Comparison of ENCODE assay signal across 8 cellular contexts in the genomic region with DNA sequence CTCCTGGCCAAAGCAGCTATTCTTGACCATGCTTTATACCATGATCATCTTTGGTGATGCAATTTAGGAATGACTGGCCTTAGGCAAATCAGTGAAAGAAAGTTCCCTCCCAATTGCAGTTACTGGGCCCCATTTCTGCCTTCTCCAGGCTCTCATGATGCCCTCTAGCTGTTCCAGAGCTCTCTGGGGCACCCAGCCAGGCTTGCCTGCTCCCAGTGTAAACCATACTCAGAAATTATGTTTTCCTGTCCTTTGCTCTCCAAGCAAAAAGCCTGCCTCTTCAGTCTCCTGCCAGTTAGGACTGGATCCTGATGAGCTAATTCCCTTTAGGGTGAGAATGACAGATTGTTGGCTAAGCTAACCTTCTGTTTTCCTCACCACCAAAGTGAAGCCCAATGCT.
DNase-seq lines count a peak whose midpoint lies in the region; ATAC-seq and TF ChIP-seq lines count a peak whose summit lies in the region.

No MANE protein-coding gene starts in this region.

- no peak overlapping the region for H3K4me3 Mint-ChIP-seq in stimulated activated naive B cell treated with anti-CD40 and anti-IgM and Interleukin-4, amounts not matched to agents 10 μg/mL and 1 μg/mL and 100 μg/mL, for 72 hours

- H3K27me3 Mint-ChIP-seq in stimulated activated naive B cell treated with anti-CD40 and anti-IgM and Interleukin-4, amounts not matched to agents 10 μg/mL and 1 μg/mL and 100 μg/mL, for 72 hours, result peaks cover 29 to 30% of the 10 kb centered on the region in 2 donors

- H3K36me3 ChIP-seq in WERI-Rb-1 (no peaks in the 10 kb centered on the region), heart right ventricle (no peaks in the 10 kb centered on the region), uterus (no peaks in the 10 kb centered on the region)

- H3K9me3 ChIP-seq in WERI-Rb-1 (ENCODE audit: severe bottlenecking) (peaks cover 4% of the 10 kb centered on the region), heart right ventricle (peaks cover 0 to 5% (median 0%) of the 10 kb centered on the region in 11 donors), uterus (no peaks in the 10 kb centered on the region)

- no peaks in the 10 kb centered on the region for H3K27me3 ChIP-seq in WERI-Rb-1 (ENCODE audit: insufficient read depth, low read depth, severe bottlenecking)
- peaks cover 0 to 4% (median 0%) of the 10 kb centered on the region in 7 donors for H3K27me3 ChIP-seq in heart right ventricle
- no peaks in the 10 kb centered on the region for H3K27me3 ChIP-seq in uterus

- H3K4me1 Mint-ChIP-seq in stimulated activated naive B cell treated with anti-CD40 and anti-IgM and Interleukin-4, amounts not matched to agents 10 μg/mL and 1 μg/mL and 100 μg/mL, for 72 hours, result no peaks in the 10 kb centered on the region

- ATAC-seq in heart right ventricle (peak; percentile 35 to 76 (median 52)), HG02981 (IDR thresholded peaks at IDR 0.05; ENCODE audit: unreplicated experiment) (no peak)
- ATAC-seq in stimulated activated naive B cell treated with anti-CD40 and anti-IgM and Interleukin-4, amounts not matched to agents 10 μg/mL and 1 μg/mL and 100 μg/mL, for 72 hours (replicated peaks), result no peak

- H3K4me1 ChIP-seq in heart right ventricle (peaks cover 0 to 23% (median 8%) of the 10 kb centered on the region in 9 donors), uterus (no peaks in the 10 kb centered on the region)

- H3K4me3 ChIP-seq in WERI-Rb-1 (ENCODE audit: low read depth, low read length), result no peak overlapping the region
- no peak overlapping the region for H3K4me3 ChIP-seq in heart right ventricle
- H3K4me3 ChIP-seq in uterus, result no peak overlapping the region

- H3K36me3 Mint-ChIP-seq in stimulated activated naive B cell treated with anti-CD40 and anti-IgM and Interleukin-4, amounts not matched to agents 10 μg/mL and 1 μg/mL and 100 μg/mL, for 72 hours, result no peaks in the 10 kb centered on the region

- TF ChIP-seq CTCF in WERI-Rb-1 (IDR thresholded peaks at IDR 0.05; ENCODE audit: low read depth, low read length) (0 out of 2 replicates have a peak, but pooled peaks have one; percentile 5), heart right ventricle (IDR thresholded peaks at IDR 0.05) (peak in 1 of 9 donors; percentile 27), uterus (IDR thresholded peaks at IDR 0.05) (peak in 1 of 4 experiments; percentile 12)

- peaks cover 0 to 4% of the 10 kb centered on the region in 2 donors for H3K9me3 Mint-ChIP-seq in stimulated activated naive B cell treated with anti-CD40 and anti-IgM and Interleukin-4, amounts not matched to agents 10 μg/mL and 1 μg/mL and 100 μg/mL, for 72 hours

- H3K27ac Mint-ChIP-seq in stimulated activated naive B cell treated with anti-CD40 and anti-IgM and Interleukin-4, amounts not matched to agents 10 μg/mL and 1 μg/mL and 100 μg/mL, for 72 hours, result no peak overlapping the region

- peak; percentile 21 for DNase-seq in NCI-H510A treated with DMSO at 0.1 percent for 48 hours (lab: John Stamatoyannopoulos, UW)
- no peak for DNase-seq in NCI-H510A (lab: John Stamatoyannopoulos, UW)
- peak; percentile 58 for DNase-seq in WERI-Rb-1
- peak; percentile 13 to 48 for DNase-seq in heart right ventricle
- peak; percentile 35 to 56 for DNase-seq in uterus
- DNase-seq in stimulated activated naive B cell treated with anti-CD40 and anti-IgM and Interleukin-4, amounts not matched to agents 10 μg/mL and 1 μg/mL and 100 μg/mL, for 72 hours, result no peak
- no peak for DNase-seq in HUDEP-2 (lab: John Stamatoyannopoulos, UW; ENCODE audit: unreplicated experiment in 76 of 76)

- H3K27ac ChIP-seq in WERI-Rb-1 (peak overlapping the region; percentile 99), heart right ventricle (peak overlapping the region in 1 of 10 donors; percentile 37), uterus (peak overlapping the region in 1 of 2 donors; percentile 21)

- no peak for TF ChIP-seq POLR2A in uterus (IDR thresholded peaks at IDR 0.05)

- intact Hi-C loops in heart right ventricle (cut with DNase I), result no loop called here
- intact Hi-C loops in uterus (cut with DNase I; ENCODE audit: low total_unique reads), result no loop called here

Comparison
In these comparisons a context has a peak if more than half of its experiments do, and no peak if none do; other contexts are left out.
1. DNase-seq: peak in NCI-H510A treated with DMSO at 0.1 percent for 48 hours (single experiment), WERI-Rb-1 (single experiment), heart right ventricle (2 of 2) and uterus (2 of 2); none in NCI-H510A (single experiment), stimulated activated naive B cell treated with anti-CD40 and anti-IgM and Interleukin-4, amounts not matched to agents 10 μg/mL and 1 μg/mL and 100 μg/mL, for 72 hours (single experiment) and HUDEP-2 (0 of 76).
2. ATAC-seq: peak in heart right ventricle (8 of 8); none in stimulated activated naive B cell treated with anti-CD40 and anti-IgM and Interleukin-4, amounts not matched to agents 10 μg/mL and 1 μg/mL and 100 μg/mL, for 72 hours (0 of 2) and HG02981 (single experiment).